In the genomic region with DNA sequence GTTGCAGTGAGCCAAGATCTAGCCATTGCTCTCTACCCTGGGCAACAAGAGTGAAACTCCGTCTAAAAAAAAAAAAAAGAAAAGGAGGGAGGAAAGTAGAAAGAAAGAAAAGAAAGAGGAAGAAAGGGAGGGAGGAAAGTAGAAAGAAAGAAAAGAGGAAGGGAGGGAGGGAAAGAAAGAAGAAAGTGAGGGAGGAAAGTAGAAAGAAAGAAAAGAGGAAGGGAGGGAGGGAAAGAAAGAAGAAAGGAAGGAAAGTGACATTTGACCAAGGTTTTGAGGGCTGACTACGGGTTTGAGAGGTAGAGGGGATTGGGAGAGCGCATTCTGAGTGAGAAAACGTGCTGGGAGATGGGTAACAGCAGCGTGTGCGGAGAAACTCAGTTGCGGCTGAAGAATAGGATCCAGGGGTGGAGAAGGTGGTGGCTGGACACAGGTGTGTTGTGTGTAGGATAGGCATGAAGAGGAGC, we compare ENCODE assay signal across 1 cellular context.
TF ChIP-seq lines count a peak whose summit lies in the region.

No MANE protein-coding gene starts in this region.

TF ChIP-seq in GM12878, 131 proteins besides CTCF, POLR2A, EP300 and RAD21 (continued from another document):
- TF ChIP-seq, protein P1, sequence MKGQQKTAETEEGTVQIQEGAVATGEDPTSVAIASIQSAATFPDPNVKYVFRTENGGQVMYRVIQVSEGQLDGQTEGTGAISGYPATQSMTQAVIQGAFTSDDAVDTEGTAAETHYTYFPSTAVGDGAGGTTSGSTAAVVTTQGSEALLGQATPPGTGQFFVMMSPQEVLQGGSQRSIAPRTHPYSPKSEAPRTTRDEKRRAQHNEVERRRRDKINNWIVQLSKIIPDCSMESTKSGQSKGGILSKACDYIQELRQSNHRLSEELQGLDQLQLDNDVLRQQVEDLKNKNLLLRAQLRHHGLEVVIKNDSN (IDR thresholded peaks at IDR 0.05; ENCODE audit: borderline replicate concordance, extremely low read length, insufficient read depth, low read depth, low read length), result no peak
- peak; percentile 37; the same call in 1 of the 2 replicates for TF ChIP-seq MTA2 (IDR thresholded peaks at IDR 0.05; ENCODE audit: low read depth)
- no peak for TF ChIP-seq SMAD1 (IDR thresholded peaks at IDR 0.05; ENCODE audit: low read depth, partially characterized antibody)
- no peak for TF ChIP-seq NFYA (IDR thresholded peaks at IDR 0.05; ENCODE audit: borderline replicate concordance, low read depth, low read length)
